8 cellular contexts compared by ENCODE assay signal in the genomic region with DNA sequence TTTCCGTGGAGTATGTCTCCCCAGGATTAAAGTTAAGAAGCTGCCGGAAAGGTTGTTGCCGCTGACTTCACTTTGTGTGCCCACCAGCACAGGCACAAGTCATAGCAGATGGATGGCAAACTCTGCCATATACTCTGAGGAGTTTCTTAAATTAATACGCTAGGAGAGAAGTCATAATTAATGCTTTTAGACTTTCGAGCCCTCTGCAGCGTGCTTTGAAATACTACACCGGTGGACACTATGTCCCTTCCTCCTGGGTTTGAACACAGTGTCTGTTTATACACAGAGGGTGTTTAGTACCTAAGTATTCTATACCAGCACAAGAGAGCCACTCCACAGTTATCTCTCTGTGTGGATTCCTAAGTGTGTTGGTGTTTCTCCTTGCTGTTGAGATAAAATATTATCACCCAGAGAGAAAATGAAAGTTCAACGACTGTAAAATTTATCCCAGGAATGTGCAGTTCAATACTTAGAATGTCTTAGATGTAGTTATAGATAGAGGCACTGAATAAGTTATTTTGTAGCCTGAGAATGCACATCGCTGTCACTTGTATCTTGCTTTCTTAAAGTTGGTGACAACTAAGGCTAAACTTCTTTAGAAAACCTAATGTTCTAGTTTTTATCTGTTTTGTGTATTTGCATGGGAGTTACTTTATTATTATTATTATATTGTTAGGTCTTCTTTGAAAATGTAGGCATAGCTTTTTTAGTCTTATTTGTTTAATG. TPM values are rescaled to one million over a fixed set of nuclear protein-coding genes. Genes with fewer than 3 reads are reported as not detected.
DNase-seq lines count a peak whose midpoint lies in the region; TF ChIP-seq lines count a peak whose summit lies in the region.

No MANE protein-coding gene starts in this region.

- H3K4me1 Mint-ChIP-seq in CD14-positive monocyte = peaks cover 64% of the 10 kb centered on the region
- peaks cover 54% of the 10 kb centered on the region for H3K4me1 Mint-ChIP-seq in activated T-helper 2 cell treated with anti-CD3 and anti-CD28 coated beads, Interferon-gamma antibody, Interleukin-2, Interleukin-4, amounts not matched to agents 10 μg/mL and 5 μg/mL and 100 μg/mL, durations not matched to agents 14 hours and 24 hours and 36 hours (ENCODE audit: low read depth)

- no peaks in the 10 kb centered on the region for H3K9me2 ChIP-seq in hepatocyte (replicated peaks; ENCODE audit: insufficient read depth)

- peaks cover 0 to 1% (median 0%) of the 10 kb centered on the region in 3 donors for H3K27me3 Mint-ChIP-seq in CD14-positive monocyte (ENCODE audit: low read depth in 3 of 3)
- H3K27me3 Mint-ChIP-seq in activated T-helper 2 cell treated with anti-CD3 and anti-CD28 coated beads, Interferon-gamma antibody, Interleukin-2, Interleukin-4, amounts not matched to agents 10 μg/mL and 5 μg/mL and 100 μg/mL, durations not matched to agents 14 hours and 24 hours and 36 hours (ENCODE audit: low read depth) = no peaks in the 10 kb centered on the region

- H2AFZ ChIP-seq in hepatocyte = peak overlapping the region; percentile 84

- in situ Hi-C loops in KBM-7 (cut with MboI; ENCODE audit: low pct_unique_long_range_greater_than_20kb, low sequenced_read_pairs) = no loop called here

- H3K27me3 ChIP-seq in hepatocyte (no peaks in the 10 kb centered on the region), skeletal muscle tissue (ENCODE audit: control insufficient read depth in 3 of 3, insufficient read depth in 3 of 3, low read length in 3 of 3) (no peaks in the 10 kb centered on the region)

- peak overlapping the region; percentile 87 for H3K4me2 ChIP-seq in hepatocyte

- peak overlapping the region; percentile 90 to 98 (median 90) for H3K9ac ChIP-seq in skeletal muscle tissue (ENCODE audit: low read depth in 1 of 3, low read length in 3 of 3)

- intact Hi-C loops in CD14-positive monocyte (cut with micrococcal nuclease) = no loop called here
- intact Hi-C loops in activated T-helper 2 cell treated with anti-CD3 and anti-CD28 coated beads, Interferon-gamma antibody, Interleukin-2, Interleukin-4, amounts not matched to agents 10 μg/mL and 5 μg/mL and 100 μg/mL, durations not matched to agents 14 hours and 24 hours and 36 hours (cut with micrococcal nuclease) = loop anchor here (1.0 to 5.0 kb wide), 4 partner anchors 62 to 1068 kb away; partner anchors contain the start of gene GPR171

- H3K27ac ChIP-seq in hepatocyte = peak overlapping the region; percentile 100
- peak overlapping the region; percentile 97 for H3K27ac ChIP-seq in skeletal muscle tissue (ENCODE audit: low read depth, low read length)

- H3K4me3 Mint-ChIP-seq in CD14-positive monocyte = peak overlapping the region; percentile 94 to 97
- peak overlapping the region; percentile 94 for H3K4me3 Mint-ChIP-seq in activated T-helper 2 cell treated with anti-CD3 and anti-CD28 coated beads, Interferon-gamma antibody, Interleukin-2, Interleukin-4, amounts not matched to agents 10 μg/mL and 5 μg/mL and 100 μg/mL, durations not matched to agents 14 hours and 24 hours and 36 hours (ENCODE audit: low read depth)

- DNase-seq in CD14-positive monocyte (ENCODE audit: low spot score) (no peak), KBM-7 (peak; percentile 53), hepatocyte (ENCODE audit: low spot score) (peak; percentile 31), islet precursor cell (no peak), AG20443 (ENCODE audit: low spot score) (no peak), LoVo (ENCODE audit: low spot score) (no peak)
- DNase-seq in activated T-helper 2 cell treated with anti-CD3 and anti-CD28 coated beads, Interferon-gamma antibody, Interleukin-2, Interleukin-4, amounts not matched to agents 10 μg/mL and 5 μg/mL and 100 μg/mL, durations not matched to agents 14 hours and 24 hours and 36 hours (ENCODE audit: low spot score) = no peak

- H3K4me3 ChIP-seq in hepatocyte = peak overlapping the region; percentile 38
- H3K4me3 ChIP-seq in skeletal muscle tissue (ENCODE audit: low read length in 3 of 3) = peak overlapping the region; percentile 84 to 96 (median 86)

- H3K79me2 ChIP-seq in hepatocyte = peaks cover 63% of the 10 kb centered on the region

- peaks cover 10% of the 10 kb centered on the region for H4K20me1 ChIP-seq in hepatocyte (ENCODE audit: insufficient read depth, poor library complexity, severe bottlenecking)

- 4% methylated on average over 9 of the region's 9 CpGs for WGBS in hepatocyte (ENCODE audit: low lambda C conversion rate, missing lambda C conversion rate)

- H3K4me1 ChIP-seq in hepatocyte (ENCODE audit: insufficient read depth) = peaks cover 26% of the 10 kb centered on the region
- peaks cover 20 to 39% (median 21%) of the 10 kb centered on the region in 3 donors for H3K4me1 ChIP-seq in skeletal muscle tissue (ENCODE audit: control insufficient read depth in 3 of 3, insufficient read depth in 3 of 3, low read length in 3 of 3)

- H3K9me3 ChIP-seq in hepatocyte (ENCODE audit: low read depth) (no peaks in the 10 kb centered on the region), skeletal muscle tissue (ENCODE audit: control insufficient read depth in 3 of 3, low read length in 3 of 3) (no peaks in the 10 kb centered on the region)

- peaks cover 19 to 22% of the 10 kb centered on the region in 2 donors for H3K36me3 Mint-ChIP-seq in CD14-positive monocyte
- peaks cover 29% of the 10 kb centered on the region for H3K36me3 Mint-ChIP-seq in activated T-helper 2 cell treated with anti-CD3 and anti-CD28 coated beads, Interferon-gamma antibody, Interleukin-2, Interleukin-4, amounts not matched to agents 10 μg/mL and 5 μg/mL and 100 μg/mL, durations not matched to agents 14 hours and 24 hours and 36 hours (ENCODE audit: low read depth)

- peaks cover 0 to 4% (median 0%) of the 10 kb centered on the region in 7 donors for H3K9me3 Mint-ChIP-seq in CD14-positive monocyte
- no peaks in the 10 kb centered on the region for H3K9me3 Mint-ChIP-seq in activated T-helper 2 cell treated with anti-CD3 and anti-CD28 coated beads, Interferon-gamma antibody, Interleukin-2, Interleukin-4, amounts not matched to agents 10 μg/mL and 5 μg/mL and 100 μg/mL, durations not matched to agents 14 hours and 24 hours and 36 hours

- H3K27ac Mint-ChIP-seq in CD14-positive monocyte = peak overlapping the region; percentile 97 to 99 (median 98)
- H3K27ac Mint-ChIP-seq in activated T-helper 2 cell treated with anti-CD3 and anti-CD28 coated beads, Interferon-gamma antibody, Interleukin-2, Interleukin-4, amounts not matched to agents 10 μg/mL and 5 μg/mL and 100 μg/mL, durations not matched to agents 14 hours and 24 hours and 36 hours = peak overlapping the region; percentile 89

- TF ChIP-seq CTCF in CD14-positive monocyte (IDR thresholded peaks at IDR 0.05) (no peak), hepatocyte (IDR thresholded peaks at IDR 0.05; ENCODE audit: poor library complexity) (no peak)

- H3K36me3 ChIP-seq in hepatocyte (replicated peaks; ENCODE audit: insufficient read depth, low read depth) = no peaks in the 10 kb centered on the region
- H3K36me3 ChIP-seq in skeletal muscle tissue (ENCODE audit: control insufficient read depth in 3 of 3, insufficient read depth in 3 of 3, low read length in 3 of 3) = peaks cover 0 to 5% (median 0%) of the 10 kb centered on the region in 3 donors

RNA-seq across cellular contexts. Expression of gene MBNL1, which starts 1.6 kb away (rescaled TPM):
- polyA plus RNA-seq in CD14-positive monocyte = 100 to 1,000 TPM; 191 to 204 TPM
- total RNA-seq in activated T-helper 2 cell treated with anti-CD3 and anti-CD28 coated beads, Interferon-gamma antibody, Interleukin-2, Interleukin-4, amounts not matched to agents 10 μg/mL and 5 μg/mL and 100 μg/mL, durations not matched to agents 14 hours and 24 hours and 36 hours = 230 and 244 TPM in 2 replicates
- total RNA-seq in hepatocyte = 98.5 and 104 TPM in 2 replicates
- 20.5 and 27.9 TPM in 2 replicates for polyA plus RNA-seq in hepatocyte
- 76.7 TPM for total RNA-seq in skeletal muscle tissue

Comparison
In these comparisons a context has a peak if more than half of its experiments do, and no peak if none do; other contexts are left out.
1. DNase-seq: peak in KBM-7 (single experiment) and hepatocyte (single experiment); none in CD14-positive monocyte (single experiment), activated T-helper 2 cell treated with anti-CD3 and anti-CD28 coated beads, Interferon-gamma antibody, Interleukin-2, Interleukin-4, amounts not matched to agents 10 μg/mL and 5 μg/mL and 100 μg/mL, durations not matched to agents 14 hours and 24 hours and 36 hours (single experiment), islet precursor cell (single experiment), AG20443 (single experiment) and LoVo (single experiment).